Comparison of ENCODE assay signal across 8 cellular contexts in the genomic region with DNA sequence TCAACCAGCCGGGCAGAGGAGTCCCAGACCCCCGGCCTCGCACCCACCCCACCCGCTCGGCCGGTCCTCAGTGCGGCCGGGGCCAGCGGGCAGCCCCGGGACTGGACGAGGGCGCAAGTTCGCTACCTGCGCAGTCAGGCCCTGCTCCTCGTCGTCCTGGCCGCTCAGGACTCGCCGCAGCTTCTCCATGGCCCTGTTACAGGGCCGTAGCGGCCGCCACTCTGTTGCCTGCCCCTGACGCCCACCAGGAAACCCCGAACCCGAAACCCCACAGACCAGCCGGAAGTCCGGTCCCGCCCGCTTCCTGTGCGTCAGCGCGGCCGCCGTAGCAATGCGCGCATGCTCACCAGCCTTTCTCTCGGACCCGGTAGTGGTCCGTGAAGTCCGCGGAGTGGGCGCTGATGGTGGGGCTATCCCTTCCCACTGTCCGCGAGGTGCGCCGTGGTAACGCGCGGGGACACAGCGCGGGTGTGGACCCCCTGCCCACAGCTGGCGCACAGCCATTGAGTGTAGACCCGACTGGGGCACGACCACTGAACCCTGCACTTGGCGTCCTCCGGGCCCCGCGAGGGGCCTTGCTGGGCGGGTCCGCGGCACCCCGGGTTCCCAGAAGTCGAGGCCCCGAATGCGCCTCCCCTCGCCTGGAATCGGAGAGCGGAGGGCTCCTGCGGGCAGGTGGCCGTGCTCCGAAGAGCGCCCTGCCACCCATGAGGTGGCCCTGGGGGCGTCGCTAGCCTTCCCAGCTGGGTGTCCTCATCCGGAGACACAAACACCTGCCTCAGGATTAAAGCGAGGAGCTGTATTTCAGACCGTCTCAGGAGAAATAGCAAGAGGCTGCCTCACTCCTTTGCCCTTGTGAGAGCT. TPM values are rescaled to one million over a fixed set of nuclear protein-coding genes. Genes with fewer than 3 reads are reported as not detected.
DNase-seq lines count a peak whose midpoint lies in the region; ATAC-seq, FAIRE-seq and TF ChIP-seq lines count a peak whose summit lies in the region.

SFT2D1 (minus strand) TSS at position 253 of the 864 bp plus-strand sequence; CDS start at position 189, 64 bp downstream.

- H3K79me2 ChIP-seq in astrocyte (ENCODE audit: insufficient read depth, low read length) = peaks cover 55% of the 10 kb centered on the region

- H3K27ac Mint-ChIP-seq in astrocyte (ENCODE audit: unreplicated experiment) = peak within 1 kb of the TSS; percentile 94

- DNase-seq in NCI-H146 (lab: John Stamatoyannopoulos, UW) = peak; percentile 91
- peak; percentile 40 for DNase-seq in T-helper 22 cell (ENCODE audit: low read depth)
- DNase-seq in astrocyte (ENCODE audit: low read depth) = peak; percentile 74
- DNase-seq in hippocampal formation (lab: John Stamatoyannopoulos, UW) = peak; percentile 32 to 72
- DNase-seq in retinal pigment epithelial cell (ENCODE audit: low read depth) = peak; percentile 34
- DNase-seq in NCI-H187 treated with DMSO at 0.1 percent for 48 hours (lab: John Stamatoyannopoulos, UW) = no peak

- H3K9me3 Mint-ChIP-seq in astrocyte (ENCODE audit: unreplicated experiment) = peaks cover 5% of the 10 kb centered on the region

- no peaks in the 10 kb centered on the region for H3K27me3 Mint-ChIP-seq in astrocyte (ENCODE audit: low read depth, unreplicated experiment)

- H3K4me3 ChIP-seq in astrocyte (ENCODE audit: insufficient read depth, low read depth, low read length) (peak within 1 kb of the TSS; percentile 97), retinal pigment epithelial cell (ENCODE audit: low read length) (peak within 1 kb of the TSS; percentile 96)

- FAIRE-seq in astrocyte (lab: Jason Lieb, UNC) = no peak

- no peaks in the 10 kb centered on the region for H3K9me3 ChIP-seq in astrocyte (ENCODE audit: insufficient read depth, low read depth, low read length)

- peak within 1 kb of the TSS; percentile 96 for H3K27ac ChIP-seq in astrocyte (ENCODE audit: low read depth, low read length)

- peaks cover 42% of the 10 kb centered on the region for H4K20me1 ChIP-seq in astrocyte (ENCODE audit: insufficient read depth, low read length)

- H3K36me3 ChIP-seq in astrocyte (ENCODE audit: insufficient read depth, low read length) = peaks cover 4% of the 10 kb centered on the region

- H3K27me3 ChIP-seq in astrocyte (ENCODE audit: insufficient read depth, low read length) = no peaks in the 10 kb centered on the region

- H3K4me1 Mint-ChIP-seq in astrocyte (ENCODE audit: low read depth, unreplicated experiment) = peaks cover 18% of the 10 kb centered on the region

- H3K36me3 Mint-ChIP-seq in astrocyte (ENCODE audit: low read depth, unreplicated experiment) = no peaks in the 10 kb centered on the region

- TF ChIP-seq CTCF in astrocyte (IDR thresholded peaks at IDR 0.05; ENCODE audit: insufficient read depth, low read depth, low read length) (no peak), retinal pigment epithelial cell (conservative IDR thresholded peaks at IDR 0.05; ENCODE audit: low read depth, low read length) (no peak)

- peaks cover 13% of the 10 kb centered on the region for H3K4me1 ChIP-seq in astrocyte (ENCODE audit: insufficient read depth, low read length)

- H3K4me3 Mint-ChIP-seq in astrocyte (ENCODE audit: unreplicated experiment) = peak within 1 kb of the TSS; percentile 95

- peak; percentile 93 for ATAC-seq in GM18498 (IDR thresholded peaks at IDR 0.05; ENCODE audit: unreplicated experiment)
- ATAC-seq in HG02763 (IDR thresholded peaks at IDR 0.05; ENCODE audit: unreplicated experiment) = peak; percentile 93

- H3K4me2 ChIP-seq in astrocyte (ENCODE audit: low read length) = peak within 1 kb of the TSS; percentile 99

- peak within 1 kb of the TSS; percentile 100 for H2AFZ ChIP-seq in astrocyte (ENCODE audit: low read depth, low read length)

- peak within 1 kb of the TSS; percentile 98 for H3K9ac ChIP-seq in astrocyte (ENCODE audit: low read length)

RNA-seq across cellular contexts. Expression of gene SFT2D1, which starts in this region (rescaled TPM):
- 54.3 and 63.9 TPM in 2 replicates for total RNA-seq in astrocyte
